15 cellular contexts compared by ENCODE assay signal in the genomic region with DNA sequence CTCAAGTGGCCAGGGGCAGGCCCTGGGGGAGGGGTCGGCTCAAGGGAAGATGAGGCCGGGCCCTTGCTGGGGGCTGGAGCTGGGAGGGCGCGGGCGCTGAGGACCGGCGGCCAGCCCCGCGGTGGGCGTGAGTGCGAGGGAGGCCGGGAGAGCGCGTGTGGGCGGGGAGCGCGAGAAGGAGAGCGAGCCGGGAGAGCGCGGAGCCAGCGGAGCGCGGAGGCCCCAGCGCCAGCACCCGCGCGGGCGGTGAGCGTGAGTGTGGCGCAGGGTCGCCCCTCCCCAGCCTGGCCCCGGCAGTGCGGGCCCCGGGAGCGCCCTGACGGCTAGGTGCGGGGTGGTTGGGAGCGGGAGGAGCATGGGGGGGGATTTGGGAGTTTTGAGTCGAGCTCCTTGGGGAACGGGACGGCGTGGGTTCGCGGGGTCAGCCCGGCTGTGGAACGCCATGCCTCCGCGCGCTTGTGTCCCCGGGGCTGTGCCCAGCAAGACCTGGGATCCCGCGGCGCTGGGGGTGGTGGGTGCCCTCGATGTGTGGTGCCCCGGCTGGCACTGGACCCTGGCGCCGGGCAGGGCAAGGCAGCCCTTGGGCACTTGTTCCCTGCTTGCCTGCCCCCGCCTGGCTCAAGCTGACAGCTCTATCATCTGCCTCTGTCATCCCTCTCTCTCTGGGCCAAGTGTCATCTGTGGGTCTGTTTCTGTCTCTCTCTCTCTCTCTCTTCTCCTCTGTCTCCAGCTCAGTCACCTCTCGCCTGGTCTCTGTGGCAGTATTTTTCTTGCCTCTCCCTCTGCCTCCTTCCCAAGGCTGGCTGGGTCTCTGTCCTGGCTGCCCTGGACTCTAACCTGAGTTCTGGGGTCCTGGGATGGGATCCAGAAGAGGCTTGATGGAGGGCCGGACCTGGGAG. TPM values are rescaled to one million over a fixed set of nuclear protein-coding genes. Genes with fewer than 3 reads are reported as not detected.
A peak's percentile ranks its signal among the peaks of the same experiment; 100 is the strongest.
DNase-seq lines count a peak whose midpoint lies in the region; ATAC-seq, FAIRE-seq and TF ChIP-seq lines count a peak whose summit lies in the region.
"Had no signal": no experiment of that assay in that cellular context is flagged by ENCODE, and none has a peak within 500 bp of the region (broad histone marks: within the 10 kb centered on the region; RNA-seq: fewer than 3 reads in every experiment).

A gene (plus strand): TSS at position 190 of the 899 bp plus-strand sequence. CDS start 1,803 bp downstream, outside the sequence.

- no peak for TF ChIP-seq POLR2A in H1 (IDR thresholded peaks at IDR 0.05; ENCODE audit: control extremely low read depth in 1 of 2, low read depth in 2 of 2, low read length in 2 of 2)
- no peak for TF ChIP-seq POLR2A in testis (IDR thresholded peaks at IDR 0.05)

- H2BK12ac ChIP-seq in H1 (ENCODE audit: low read depth, low read length) = no peak within 1 kb of the TSS

- intact Hi-C loops in left lung (cut with DNase I) = loop anchor here in 1 of 2 donors (5.0 kb wide), 1 partner anchor 208 kb away; no protein-coding TSS in a partner anchor
- intact Hi-C loops in testis (cut with DNase I; ENCODE audit: low total_unique reads) = no loop called here

- H3K36me3 ChIP-seq in H1 (ENCODE audit: control insufficient read depth in 2 of 4, insufficient read depth in 4 of 4, low read length in 3 of 4) (no peaks in the 10 kb centered on the region), left lung (no peaks in the 10 kb centered on the region), testis (ENCODE audit: low read depth, missing control alignments) (no peaks in the 10 kb centered on the region)

- H4K5ac ChIP-seq in H1 (ENCODE audit: insufficient read length, low read depth, low read length) = no peak within 1 kb of the TSS

- H3K14ac ChIP-seq in H1 (ENCODE audit: insufficient read length) = no peak within 1 kb of the TSS

- H3K27ac ChIP-seq in H1 (ENCODE audit: low read depth, low read length) (no peak within 1 kb of the TSS), left lung (no peak within 1 kb of the TSS), testis (no peak within 1 kb of the TSS)

- H3K27me3 ChIP-seq in H1 (replicated peaks in 1 of 4; ENCODE audit: control insufficient read depth in 3 of 4, extremely low read depth in 1 of 4, insufficient read depth in 3 of 4, low read length in 3 of 4) (peaks cover 3 to 18% (median 15%) of the 10 kb centered on the region in 4 experiments; a peak in 6 of 7 replicates), left lung (peaks cover 18 to 62% of the 10 kb centered on the region in 2 donors), testis (no peaks in the 10 kb centered on the region)

- no peak within 1 kb of the TSS for H2AFZ ChIP-seq in H1 (ENCODE audit: low read length)

- H3K23me2 ChIP-seq in H1 (ENCODE audit: low read depth, low read length) = peaks cover 23% of the 10 kb centered on the region; the same call in 1 of the 2 replicates

- no peak for FAIRE-seq in H1 (lab: Jason Lieb, UNC)
- FAIRE-seq: GM18507 had no signal

- H2BK20ac ChIP-seq in H1 (ENCODE audit: low read length) = no peak within 1 kb of the TSS

- H4K91ac ChIP-seq in H1 (replicated peaks; ENCODE audit: insufficient read length, low read length) = no peak within 1 kb of the TSS

- H3K18ac ChIP-seq in H1 (ENCODE audit: extremely low read depth, low read length) = no peak within 1 kb of the TSS

- H4K20me1 ChIP-seq in H1 (replicated peaks in 1 of 2; ENCODE audit: control insufficient read depth in 1 of 2, insufficient read depth in 2 of 2, low read length in 2 of 2) = peaks cover 0 to 7% of the 10 kb centered on the region in 2 experiments

- H2AK5ac ChIP-seq in H1 (ENCODE audit: low read depth, low read length) = no peak within 1 kb of the TSS

- peak within 1 kb of the TSS; percentile 59 for H4K8ac ChIP-seq in H1 (ENCODE audit: extremely low read depth, insufficient read depth, low read length)

- peak; percentile 25 for DNase-seq in NCI-H2227 (lab: John Stamatoyannopoulos, UW; ENCODE audit: unreplicated experiment)
- DNase-seq in NCI-H2227 treated with DMSO at 0.1 percent for 48 hours (lab: John Stamatoyannopoulos, UW) = no peak
- peak in 1 of 2 experiments; percentile 52 for DNase-seq in H1 (ENCODE audit: low read depth in 1 of 2, low spot score in 2 of 2)
- DNase-seq in left lung = peak in 1 of 2 donors; percentile 79
- DNase-seq in testis = no peak
- DNase-seq in NCI-H524 treated with DMSO at 0.1 percent for 48 hours (lab: John Stamatoyannopoulos, UW) = no peak
- DNase-seq in DMS53 (lab: John Stamatoyannopoulos, UW) = no peak
- DNase-seq: activated CD8-positive, alpha-beta memory T cell treated with anti-CD3 and anti-CD28 coated beads, Interleukin-2, amount 10 ng/mL, durations not matched to agents 7 days and 5 days; hippocampal formation; naive thymus-derived CD4-positive, alpha-beta T cell; NCI-H1092; T-helper 9 cell had no signal

- H3K9me3 ChIP-seq in H1 (ENCODE audit: insufficient read depth in 2 of 2, low read depth in 1 of 2, low read length in 1 of 2) = no peaks in the 10 kb centered on the region
- H3K9me3 ChIP-seq in left lung = no peaks in the 10 kb centered on the region
- H3K9me3 ChIP-seq in testis = no peaks in the 10 kb centered on the region

- H3K79me1 ChIP-seq in H1 (ENCODE audit: low read depth, low read length) = no peaks in the 10 kb centered on the region

- no peak within 1 kb of the TSS for H2BK5ac ChIP-seq in H1 (ENCODE audit: low read depth, low read length)

- no peak for TF ChIP-seq EP300 in H1 (IDR thresholded peaks at IDR 0.05; ENCODE audit: borderline replicate concordance in 1 of 2, low read depth in 2 of 2, low read length in 2 of 2)

- H3K4me2 ChIP-seq in H1 (ENCODE audit: insufficient read depth in 1 of 2, low read depth in 2 of 2, low read length in 2 of 2) = peak within 1 kb of the TSS; percentile 57 to 67

- ATAC-seq in left lung (peak; percentile 53), GM21723 (IDR thresholded peaks at IDR 0.05; ENCODE audit: unreplicated experiment) (no peak)
- ATAC-seq: activated CD8-positive, alpha-beta memory T cell treated with anti-CD3 and anti-CD28 coated beads, Interleukin-2, amount 10 ng/mL, durations not matched to agents 7 days and 5 days; naive thymus-derived CD4-positive, alpha-beta T cell had no signal

- peaks cover 0 to 3% (median 1%) of the 10 kb centered on the region in 4 experiments; a peak in 3 of 7 replicates for H3K4me1 ChIP-seq in H1 (replicated peaks in 1 of 4; ENCODE audit: control insufficient read depth in 3 of 4, insufficient read depth in 4 of 4, low read length in 3 of 4)
- no peaks in the 10 kb centered on the region for H3K4me1 ChIP-seq in left lung
- H3K4me1 ChIP-seq in testis = peaks cover 9% of the 10 kb centered on the region

- no peaks in the 10 kb centered on the region for H3K79me2 ChIP-seq in H1 (ENCODE audit: control insufficient read depth in 1 of 2, insufficient read depth in 2 of 2, low read length in 2 of 2)

- H3K9ac ChIP-seq in H1 (replicated peaks in 1 of 4; ENCODE audit: extremely low read depth in 1 of 4, low read depth in 3 of 4, low read length in 3 of 4) = no peak within 1 kb of the TSS

- H3K4ac ChIP-seq in H1 (replicated peaks; ENCODE audit: insufficient read length, low read depth, low read length) = no peak within 1 kb of the TSS

- no peak within 1 kb of the TSS for H2BK120ac ChIP-seq in H1 (replicated peaks; ENCODE audit: low read depth, low read length)

- H2BK15ac ChIP-seq in H1 (ENCODE audit: low read length) = no peak within 1 kb of the TSS

- CTCF ChIA-PET in H1 (lab: Charles Lee; ENCODE audit: partially characterized antibody) = interaction anchor here (0.6 to 4.3 kb wide), 9 partner anchors 9 to 207 kb away, joined by 3 to 27 read pairs (median 5); no protein-coding TSS in a partner anchor

- H3K4me3 ChIP-seq in H1 (ENCODE audit: extremely low read depth in 1 of 4, insufficient read depth in 2 of 4, low read depth in 3 of 4, low read length in 4 of 4) (peak within 1 kb of the TSS; percentile 9 to 57 (median 34); a peak in 6 of 8 replicates), left lung (no peak within 1 kb of the TSS), testis (peak within 1 kb of the TSS; percentile 31 to 36)

- H3K23ac ChIP-seq in H1 (ENCODE audit: insufficient read length) = no peak within 1 kb of the TSS

- POLR2A ChIA-PET in H1 (lab: Charles Lee; ENCODE audit: partially characterized antibody) = interaction anchor here (1.6 kb wide), 1 partner anchor 11 kb away, joined by 4 read pairs; a partner anchor contains a TSS

- WGBS in H1 (ENCODE audit: extremely low coverage in 1 of 2, insufficient coverage in 1 of 2, insufficient read length in 1 of 2, insufficient replicate concordance in 2 of 2, low coverage in 1 of 2, low lambda C conversion rate in 2 of 2, missing lambda C conversion rate in 1 of 2), 2 experiments = 33% methylated on average over 30 of the region's 61 CpGs; no CpG with 5 or more reads in 1 of the 2 experiments
- 12 to 50% methylated on average over 5 to 61 of the region's 61 CpGs for WGBS in testis, 2 donors

- TF ChIP-seq RAD21 in H1 (IDR thresholded peaks at IDR 0.05 in 1 of 2, conservative IDR thresholded peaks at IDR 0.05 in 1 of 2; ENCODE audit: low read depth in 2 of 2, low read length in 2 of 2) = no peak

- no peak for TF ChIP-seq CTCF in H1 (IDR thresholded peaks at IDR 0.05; ENCODE audit: control extremely low read depth in 1 of 3, insufficient read depth in 1 of 3, low read depth in 1 of 3, low read length in 3 of 3)
- no peak for TF ChIP-seq CTCF in left lung (IDR thresholded peaks at IDR 0.05)
- TF ChIP-seq CTCF in testis (IDR thresholded peaks at IDR 0.05) = no peak

- peak within 1 kb of the TSS; percentile 9 for H3K56ac ChIP-seq in H1 (replicated peaks; ENCODE audit: insufficient read length, low read depth, low read length)

TF ChIP-seq in H1, 55 proteins besides CTCF, POLR2A, EP300 and RAD21 (continues in another document):
- TF ChIP-seq GABPA (IDR thresholded peaks at IDR 0.05; ENCODE audit: borderline replicate concordance, insufficient read depth, low read length) (0 out of 2 replicates have a peak, but pooled peaks have one; percentile 29), CHD2 (IDR thresholded peaks at IDR 0.05; ENCODE audit: low read length) (no peak), KDM5A (IDR thresholded peaks at IDR 0.05; ENCODE audit: low read length) (no peak)
- TF ChIP-seq, protein P1, sequence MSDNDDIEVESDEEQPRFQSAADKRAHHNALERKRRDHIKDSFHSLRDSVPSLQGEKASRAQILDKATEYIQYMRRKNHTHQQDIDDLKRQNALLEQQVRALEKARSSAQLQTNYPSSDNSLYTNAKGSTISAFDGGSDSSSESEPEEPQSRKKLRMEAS (IDR thresholded peaks at IDR 0.05) = no peak

RNA-seq across cellular contexts. Expression of the gene that starts here (rescaled TPM):
- total RNA-seq in H1 (2021; fragmentation: NEBNext Ultra II Directional; extraction: Animal tissue kit (Norgen Biotek cat#: 25700)) = not detected in 2 replicates
- polyA plus RNA-seq in H1 (2011; rRNA removed) = 0.16 TPM in 1 of 2 replicates, not detected in the other
- polyA plus RNA-seq in H1 (2011; cell fraction: cytosol; rRNA removed) = not detected
- not detected for polyA plus RNA-seq in H1 (2011; cell fraction: nucleus; rRNA removed)
- not detected in 4 replicates for polyA plus RNA-seq in H1 (2012, experiment 1 of 2)
- polyA plus RNA-seq in H1 (2012, experiment 2 of 2) = not detected
- polyA plus RNA-seq in H1 (2013, experiment 1 of 2) = not detected
- polyA plus RNA-seq in H1 (2013, experiment 2 of 2) = not detected
- not detected in 2 replicates for polyA minus RNA-seq in H1 (2011; rRNA and poly(A)+ RNA removed)
- polyA minus RNA-seq in H1 (2011; cell fraction: cytosol; rRNA and poly(A)+ RNA removed) = not detected
- polyA minus RNA-seq in H1 (2011; cell fraction: nucleus; rRNA and poly(A)+ RNA removed) = not detected
- total RNA-seq in left lung = not detected
- 1 to 10 TPM; 1.9 to 5.6 TPM for total RNA-seq in testis
- 3.9 TPM for polyA plus RNA-seq in testis (ENCODE audit: insufficient read depth, low read depth, low replicate concordance)
- total RNA-seq: activated CD8-positive, alpha-beta memory T cell treated with anti-CD3 and anti-CD28 coated beads, Interleukin-2, amount 10 ng/mL, durations not matched to agents 7 days and 5 days; Daoy; naive thymus-derived CD4-positive, alpha-beta T cell had no signal
- polyA plus RNA-seq: naive thymus-derived CD4-positive, alpha-beta T cell had no signal

Comparison
In these comparisons a context has a peak if more than half of its experiments do, and no peak if none do; other contexts are left out.
1. Peak in ATAC-seq in left lung; RNA of the gene not detected or under 1 TPM.
2. H3K4me3 ChIP-seq: peak in H1 (4 of 4) and testis (2 of 2); none in left lung (0 of 2).